19 cellular contexts compared by ENCODE assay signal in the genomic region with DNA sequence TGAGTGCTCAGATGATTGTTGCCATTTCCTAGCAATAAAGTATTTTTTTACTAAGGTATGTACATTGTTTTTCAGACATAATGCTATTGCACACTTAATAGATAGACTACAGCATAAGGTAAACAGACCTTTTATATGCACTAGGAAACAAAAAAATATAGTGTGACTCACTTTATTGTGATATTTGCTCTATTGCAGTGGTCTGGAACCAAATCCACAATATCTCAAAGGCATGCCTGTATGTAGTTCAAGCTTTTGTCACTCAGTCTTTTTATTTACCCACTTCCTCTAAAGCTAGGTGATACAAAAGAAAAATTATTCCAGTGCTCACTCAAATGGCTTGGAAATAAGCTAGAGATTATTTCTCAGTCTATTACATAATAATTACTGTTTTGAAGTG.
DNase-seq lines count a peak whose midpoint lies in the region; ATAC-seq and TF ChIP-seq lines count a peak whose summit lies in the region.
"Had no signal": no experiment of that assay in that cellular context is flagged by ENCODE, and none has a peak within 500 bp of the region (broad histone marks: within the 10 kb centered on the region; RNA-seq: fewer than 3 reads in every experiment).

No MANE protein-coding gene starts in this region.

- H3K27me3 ChIP-seq in Karpas-422 (ENCODE audit: low read length) (no peaks in the 10 kb centered on the region), PC-3 (ENCODE audit: low read length) (no peaks in the 10 kb centered on the region), heart right ventricle (no peaks in the 10 kb centered on the region), mesendoderm (ENCODE audit: insufficient read depth, low read length, poor library complexity) (no peaks in the 10 kb centered on the region)
- H3K27me3 ChIP-seq: BE2C; BLaER1 treated with 17β-estradiol and CSF1 and Interleukin-3, amounts not matched to agents 10 nM and 100 nM had no signal

- POLR2A ChIA-PET in PC-3 (lab: Charles Lee; ENCODE audit: unreplicated experiment) = interaction anchor here (0.6 kb wide), 1 partner anchor 1230 kb away, joined by 4 read pairs; no protein-coding TSS in a partner anchor

- H3K9ac ChIP-seq in Karpas-422 (ENCODE audit: low read length) (no peak overlapping the region), PC-3 (ENCODE audit: low read length) (no peak overlapping the region), mesendoderm (ENCODE audit: low read length) (no peak overlapping the region)
- H3K9ac ChIP-seq: BLaER1 treated with 17β-estradiol and CSF1 and Interleukin-3, amounts not matched to agents 10 nM and 100 nM had no signal

- no peak overlapping the region for H4K5ac ChIP-seq in mesendoderm (ENCODE audit: low read length)

- H3K79me2 ChIP-seq in Karpas-422 (ENCODE audit: low read length) (no peaks in the 10 kb centered on the region), PC-3 (ENCODE audit: low read length) (no peaks in the 10 kb centered on the region), mesendoderm (ENCODE audit: control insufficient read depth, insufficient read depth, low read length) (no peaks in the 10 kb centered on the region)

- H3K4ac ChIP-seq in mesendoderm (ENCODE audit: low read depth, low read length) = no peak overlapping the region

- no peak overlapping the region for H2AFZ ChIP-seq in Karpas-422 (ENCODE audit: low read length)
- H2AFZ ChIP-seq in PC-3 (ENCODE audit: low read length) = no peak overlapping the region

- H2AK5ac ChIP-seq in mesendoderm (ENCODE audit: low read length) = no peak overlapping the region

- H3K4me1 ChIP-seq in Karpas-422 (ENCODE audit: low read length) (no peaks in the 10 kb centered on the region), PC-3 (ENCODE audit: insufficient read depth, low read length) (peaks cover 10% of the 10 kb centered on the region), heart right ventricle (no peaks in the 10 kb centered on the region), mesendoderm (ENCODE audit: control insufficient read depth, low read depth, low read length) (no peaks in the 10 kb centered on the region)
- H3K4me1 ChIP-seq: A549; BE2C; BLaER1 treated with 17β-estradiol and CSF1 and Interleukin-3, amounts not matched to agents 10 nM and 100 nM had no signal

- no peak overlapping the region for H2BK15ac ChIP-seq in mesendoderm (replicated peaks; ENCODE audit: low read depth)

- BruUV-seq in PC-3 (replicated peaks; lab: Mats Ljungman, UMichigan) = no TSS peak

- no peak overlapping the region for H2BK5ac ChIP-seq in mesendoderm (ENCODE audit: low read length)

- no peak overlapping the region for H3K18ac ChIP-seq in mesendoderm (ENCODE audit: low read length)

- H3K9me2 ChIP-seq in Karpas-422 (replicated peaks; ENCODE audit: insufficient read depth, low read length) (no peaks in the 10 kb centered on the region), PC-3 (replicated peaks; ENCODE audit: low read length) (no peaks in the 10 kb centered on the region)

- peak; percentile 97 for ATAC-seq in PC-3
- ATAC-seq in heart right ventricle = no peak
- no peak for ATAC-seq in HG03175 (IDR thresholded peaks at IDR 0.05; ENCODE audit: unreplicated experiment)
- ATAC-seq: A549 had no signal

- no peaks in the 10 kb centered on the region for H3K36me3 ChIP-seq in Karpas-422 (ENCODE audit: insufficient read depth, low read length)
- H3K36me3 ChIP-seq in PC-3 (ENCODE audit: low read depth, low read length) = no peaks in the 10 kb centered on the region
- no peaks in the 10 kb centered on the region for H3K36me3 ChIP-seq in heart right ventricle
- H3K36me3 ChIP-seq in mesendoderm (ENCODE audit: control insufficient read depth, insufficient read depth, low read length) = no peaks in the 10 kb centered on the region
- H3K36me3 ChIP-seq: BE2C; BLaER1 treated with 17β-estradiol and CSF1 and Interleukin-3, amounts not matched to agents 10 nM and 100 nM had no signal

- peak; percentile 94 for DNase-seq in DMS53 (lab: John Stamatoyannopoulos, UW)
- DNase-seq in Karpas-422 = peak; percentile 11
- peak; percentile 6 for DNase-seq in NCI-H345 treated with DMSO at 0.1 percent for 48 hours (lab: John Stamatoyannopoulos, UW; ENCODE audit: unreplicated experiment)
- peak; percentile 59 for DNase-seq in PC-3
- DNase-seq in heart right ventricle = no peak
- no peak for DNase-seq in mesendoderm
- DNase-seq: 8988T; ACHN; AML-193; BE2C; CD4-positive, alpha-beta T cell; CD8-positive, alpha-beta memory T cell; DMS 273 treated with DMSO at 0.1 percent for 48 hours; DND-41; GOT3; HCEC 1CT had no signal

- H3K4me2 ChIP-seq in Karpas-422 (ENCODE audit: low read depth, low read length, poor library complexity, severe bottlenecking) = no peak overlapping the region
- peak overlapping the region; percentile 12; the same call in 1 of the 2 replicates for H3K4me2 ChIP-seq in PC-3 (ENCODE audit: low read length)
- H3K4me2 ChIP-seq in mesendoderm (ENCODE audit: low read length) = no peak overlapping the region
- H3K4me2 ChIP-seq: A549; BLaER1 treated with 17β-estradiol and CSF1 and Interleukin-3, amounts not matched to agents 10 nM and 100 nM had no signal

- intact Hi-C loops in PC-3 (cut with micrococcal nuclease) = loop anchor here (1.0 to 2.0 kb wide), 2 partner anchors 73 to 82 kb away; no protein-coding TSS in a partner anchor
- intact Hi-C loops in heart right ventricle (cut with DNase I) = no loop called here

- H3K23ac ChIP-seq in mesendoderm (ENCODE audit: low read length) = no peak overlapping the region

- no peaks in the 10 kb centered on the region for H3K79me1 ChIP-seq in mesendoderm (ENCODE audit: low read length)

- H3F3A ChIP-seq in PC-3 (ENCODE audit: low read length, unreplicated experiment) = no peaks in the 10 kb centered on the region

- no peak overlapping the region for H3K56ac ChIP-seq in mesendoderm (ENCODE audit: low read length)

- no peaks in the 10 kb centered on the region for H3K9me3 ChIP-seq in Karpas-422 (ENCODE audit: low read length)
- H3K9me3 ChIP-seq in PC-3 (ENCODE audit: low read length) = no peaks in the 10 kb centered on the region
- H3K9me3 ChIP-seq in heart right ventricle = peaks cover 0 to 17% (median 0%) of the 10 kb centered on the region in 11 donors
- H3K9me3 ChIP-seq: A549, BE2C had no signal

- H2BK120ac ChIP-seq in mesendoderm (ENCODE audit: low read depth, low read length) = no peak overlapping the region

- CTCF ChIA-PET in PC-3 (lab: Charles Lee) = interaction anchor here (0.5 kb wide), 1 partner anchor 95 kb away, joined by 3 read pairs; no protein-coding TSS in a partner anchor

- TF ChIP-seq CTCF in PC-3 (conservative IDR thresholded peaks at IDR 0.05; ENCODE audit: low read depth, low read length) = no peak
- TF ChIP-seq CTCF in heart right ventricle (IDR thresholded peaks at IDR 0.05) = no peak

- H3K4me3 ChIP-seq in Karpas-422 (ENCODE audit: low read length) (no peak overlapping the region), PC-3 (ENCODE audit: low read length) (no peak overlapping the region), heart right ventricle (no peak overlapping the region), mesendoderm (ENCODE audit: low read length) (no peak overlapping the region)
- H3K4me3 ChIP-seq: A549; BLaER1 treated with 17β-estradiol and CSF1 and Interleukin-3, amounts not matched to agents 10 nM and 100 nM had no signal

- H4K8ac ChIP-seq in mesendoderm (ENCODE audit: low read depth, low read length) = no peak overlapping the region

- H3K27ac ChIP-seq in Karpas-422 (ENCODE audit: low read length) = no peak overlapping the region
- no peak overlapping the region for H3K27ac ChIP-seq in PC-3 (ENCODE audit: low read length)
- no peak overlapping the region for H3K27ac ChIP-seq in heart right ventricle
- no peak overlapping the region for H3K27ac ChIP-seq in mesendoderm (ENCODE audit: low read depth, low read length)
- H3K27ac ChIP-seq: A549; BLaER1 treated with 17β-estradiol and CSF1 and Interleukin-3, amounts not matched to agents 10 nM and 100 nM had no signal

- no peaks in the 10 kb centered on the region for H4K20me1 ChIP-seq in Karpas-422 (ENCODE audit: insufficient read depth, low read depth, low read length)
- no peaks in the 10 kb centered on the region for H4K20me1 ChIP-seq in PC-3 (ENCODE audit: low read length)
- H4K20me1 ChIP-seq: BLaER1 treated with 17β-estradiol and CSF1 and Interleukin-3, amounts not matched to agents 10 nM and 100 nM had no signal

Comparison
In these comparisons a context has a peak if more than half of its experiments do, and no peak if none do; other contexts are left out.
1. DNase-seq: peak in DMS53 (single experiment), Karpas-422 (single experiment), NCI-H345 treated with DMSO at 0.1 percent for 48 hours (single experiment) and PC-3 (single experiment); none in heart right ventricle (0 of 2) and mesendoderm (single experiment).